1 cellular context compared by ENCODE assay signal in the genomic region with DNA sequence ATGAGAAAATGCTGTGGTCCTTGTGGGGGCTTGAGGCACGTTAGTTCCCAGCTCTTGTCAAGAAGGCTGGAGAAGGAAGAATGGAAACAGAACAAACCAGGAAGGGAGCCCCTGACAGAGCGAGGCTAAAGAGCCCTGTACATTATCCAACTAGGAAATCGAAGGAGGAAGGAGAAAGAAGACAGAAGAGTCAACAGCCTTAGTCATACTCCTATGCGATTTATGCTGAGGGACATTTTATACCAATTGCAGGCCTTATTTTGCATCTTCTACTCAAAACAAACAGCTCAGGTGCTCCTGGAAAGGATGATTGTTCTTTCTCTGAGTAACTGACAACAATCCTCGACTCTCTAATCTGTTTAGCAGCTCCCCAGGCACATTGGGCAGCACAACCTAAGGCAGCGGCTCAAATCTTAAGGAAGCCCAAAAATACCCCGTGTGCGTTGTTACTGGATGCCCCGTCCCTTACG.
A peak's percentile ranks its signal among the peaks of the same experiment; 100 is the strongest.
TF ChIP-seq lines count a peak whose summit lies in the region.

No MANE protein-coding gene starts in this region.

TF ChIP-seq in GM12878, 131 proteins besides CTCF, POLR2A, EP300 and RAD21:
- 0 out of 3 replicates have a peak, but pooled peaks have one; percentile 1 for TF ChIP-seq POU2F2 (IDR thresholded peaks at IDR 0.05; ENCODE audit: borderline replicate concordance, low read depth, low read length)
